In genomic region chr11:96385187-96385586, GRCh38 we compare ENCODE assay signal across 16 cellular contexts. TPM values are rescaled to one million over a fixed set of nuclear protein-coding genes. Genes with fewer than 3 reads are reported as not detected.
DNase-seq lines count a peak whose midpoint lies in the region; ATAC-seq and TF ChIP-seq lines count a peak whose summit lies in the region.
"Had no signal": no experiment of that assay in that cellular context is flagged by ENCODE, and none has a peak within 500 bp of the region (broad histone marks: within the 10 kb centered on the region; RNA-seq: fewer than 3 reads in every experiment).

No MANE protein-coding gene starts in this region.

- peak overlapping the region; percentile 74 for H3K27ac Mint-ChIP-seq in activated T-cell treated with anti-CD3 and anti-CD28 coated beads, Interleukin-2, amount 50 U/mL, for 72 hours
- no peak overlapping the region for H3K27ac Mint-ChIP-seq in activated T-cell treated with anti-CD3 and anti-CD28 coated beads, Interleukin-2, amount 50 U/mL, for 24 hours
- peak overlapping the region; percentile 48 for H3K27ac Mint-ChIP-seq in CD4-positive, alpha-beta T cell
- H3K27ac Mint-ChIP-seq in HFFc6 = 0 out of 2 replicates have a peak overlapping the region, but pooled peaks have one; percentile 1
- H3K27ac Mint-ChIP-seq in naive thymus-derived CD4-positive, alpha-beta T cell = peak overlapping the region in 8 of 9 donors; percentile 14 to 86 (median 68)
- H3K27ac Mint-ChIP-seq: B cell, IgD-negative memory B cell had no signal

- H3K36me3 ChIP-seq in naive thymus-derived CD4-positive, alpha-beta T cell (ENCODE audit: control insufficient read depth in 2 of 3, insufficient read depth in 3 of 3, low read length in 3 of 3) = peaks cover 0 to 11% (median 0%) of the 10 kb centered on the region in 3 experiments
- H3K36me3 ChIP-seq in ascending aorta = peaks cover 4 to 30% of the 10 kb centered on the region in 2 donors

- no peak overlapping the region for H3K27ac ChIP-seq in CD4-positive, alpha-beta T cell (ENCODE audit: low read depth, low read length)
- no peak overlapping the region for H3K27ac ChIP-seq in naive thymus-derived CD4-positive, alpha-beta T cell (ENCODE audit: low read depth, low read length)
- no peak overlapping the region for H3K27ac ChIP-seq in ascending aorta

- no peak for TF ChIP-seq CTCF in CD4-positive, alpha-beta T cell (IDR thresholded peaks at IDR 0.05)
- no peak for TF ChIP-seq CTCF in HFFc6 (IDR thresholded peaks at IDR 0.05)
- no peak for TF ChIP-seq CTCF in ascending aorta (IDR thresholded peaks at IDR 0.05)

- H3K4me3 ChIP-seq in naive thymus-derived CD4-positive, alpha-beta T cell (ENCODE audit: low read length) = no peak overlapping the region
- H3K4me3 ChIP-seq in ascending aorta = no peak overlapping the region

- H3K9me3 ChIP-seq in CD4-positive, alpha-beta T cell (ENCODE audit: control insufficient read depth, low read length) = no peaks in the 10 kb centered on the region
- H3K9me3 ChIP-seq in naive thymus-derived CD4-positive, alpha-beta T cell (ENCODE audit: control insufficient read depth in 2 of 3, low read length in 3 of 3) = no peaks in the 10 kb centered on the region
- H3K9me3 ChIP-seq in ascending aorta = no peaks in the 10 kb centered on the region

- DNase-seq in activated T-cell treated with anti-CD3 and anti-CD28 coated beads, Interleukin-2, amount 50 U/mL, for 72 hours = no peak
- DNase-seq in activated T-cell treated with anti-CD3 and anti-CD28 coated beads, Interleukin-2, amount 50 U/mL, for 24 hours = no peak
- no peak for DNase-seq in CD4-positive, alpha-beta T cell
- DNase-seq in HFFc6 (no peak), NCI-H2107 (lab: John Stamatoyannopoulos, UW) (no peak), NCI-H128 (lab: John Stamatoyannopoulos, UW; ENCODE audit: unreplicated experiment) (no peak), ascending aorta (ENCODE audit: low spot score in 2 of 2) (no peak)
- no peak for DNase-seq in naive thymus-derived CD4-positive, alpha-beta T cell
- DNase-seq: C1 segment of cervical spinal cord; CD8-positive, alpha-beta T cell; COR-L47; DND-41; GDM1 had no signal

- no peaks in the 10 kb centered on the region for H3K27me3 Mint-ChIP-seq in activated T-cell treated with anti-CD3 and anti-CD28 coated beads, Interleukin-2, amount 50 U/mL, for 72 hours (ENCODE audit: low read depth)
- H3K27me3 Mint-ChIP-seq in activated T-cell treated with anti-CD3 and anti-CD28 coated beads, Interleukin-2, amount 50 U/mL, for 24 hours = no peaks in the 10 kb centered on the region
- H3K27me3 Mint-ChIP-seq in CD4-positive, alpha-beta T cell = no peaks in the 10 kb centered on the region
- H3K27me3 Mint-ChIP-seq in HFFc6 (ENCODE audit: insufficient read depth) = no peaks in the 10 kb centered on the region
- no peaks in the 10 kb centered on the region for H3K27me3 Mint-ChIP-seq in naive thymus-derived CD4-positive, alpha-beta T cell
- H3K27me3 Mint-ChIP-seq: B cell, IgD-negative memory B cell had no signal

- ATAC-seq in activated T-cell treated with anti-CD3 and anti-CD28 coated beads, Interleukin-2, amount 50 U/mL, for 72 hours (replicated peaks in 1 of 2) = no peak
- no peak for ATAC-seq in CD4-positive, alpha-beta T cell (ENCODE audit: poor library complexity)
- no peak for ATAC-seq in naive thymus-derived CD4-positive, alpha-beta T cell
- ATAC-seq: CD8-positive, alpha-beta T cell; HCT116 had no signal

- intact Hi-C loops in CD4-positive, alpha-beta T cell (cut with DNase I, micrococcal nuclease) = loop anchor here (5.0 kb wide), 2 partner anchors 43 to 1153 kb away; partner anchors contain the start of genes MAML2 (in 1 of the 2) and SESN3 (in 1 of the 2)
- intact Hi-C loops in naive thymus-derived CD4-positive, alpha-beta T cell (cut with micrococcal nuclease) = loop anchor here (5.0 kb wide), 3 partner anchors 148 to 463 kb away; partner anchors contain the start of gene MTMR2 (in 1 of the 2)
- intact Hi-C loops in ascending aorta (cut with DNase I) = loop anchor here (5.0 kb wide), 2 partner anchors 43 to 383 kb away; partner anchors contain the start of gene MAML2

- peaks cover 8 to 21% of the 10 kb centered on the region in 2 donors for H3K36me3 Mint-ChIP-seq in activated T-cell treated with anti-CD3 and anti-CD28 coated beads, Interleukin-2, amount 50 U/mL, for 72 hours (ENCODE audit: insufficient read depth in 2 of 2)
- H3K36me3 Mint-ChIP-seq in activated T-cell treated with anti-CD3 and anti-CD28 coated beads, Interleukin-2, amount 50 U/mL, for 24 hours (ENCODE audit: low read depth) = peaks cover 71% of the 10 kb centered on the region
- peaks cover 44% of the 10 kb centered on the region for H3K36me3 Mint-ChIP-seq in CD4-positive, alpha-beta T cell (ENCODE audit: low read depth)
- peaks cover 20% of the 10 kb centered on the region for H3K36me3 Mint-ChIP-seq in HFFc6 (ENCODE audit: low read depth)
- peaks cover 5 to 22% (median 10%) of the 10 kb centered on the region in 5 donors for H3K36me3 Mint-ChIP-seq in naive thymus-derived CD4-positive, alpha-beta T cell

- CTCF ChIA-PET in CD4-positive, alpha-beta T cell (lab: Charles Lee) = interaction anchor here (2.5 kb wide), 1 partner anchor 43 kb away, joined by 10 read pairs; the partner anchor contains the start of gene MAML2
- CTCF ChIA-PET in naive thymus-derived CD4-positive, alpha-beta T cell (lab: Charles Lee) = no interaction called here

- no peaks in the 10 kb centered on the region for H3K9me3 Mint-ChIP-seq in activated T-cell treated with anti-CD3 and anti-CD28 coated beads, Interleukin-2, amount 50 U/mL, for 72 hours
- H3K9me3 Mint-ChIP-seq in activated T-cell treated with anti-CD3 and anti-CD28 coated beads, Interleukin-2, amount 50 U/mL, for 24 hours = no peaks in the 10 kb centered on the region
- no peaks in the 10 kb centered on the region for H3K9me3 Mint-ChIP-seq in CD4-positive, alpha-beta T cell
- H3K9me3 Mint-ChIP-seq in HFFc6 = no peaks in the 10 kb centered on the region
- H3K9me3 Mint-ChIP-seq in naive thymus-derived CD4-positive, alpha-beta T cell = no peaks in the 10 kb centered on the region
- H3K9me3 Mint-ChIP-seq: CD8-positive, alpha-beta T cell; IgD-negative memory B cell had no signal

- H3K4me1 Mint-ChIP-seq in activated T-cell treated with anti-CD3 and anti-CD28 coated beads, Interleukin-2, amount 50 U/mL, for 72 hours (ENCODE audit: low read depth) = peaks cover 43% of the 10 kb centered on the region
- peaks cover 50% of the 10 kb centered on the region for H3K4me1 Mint-ChIP-seq in activated T-cell treated with anti-CD3 and anti-CD28 coated beads, Interleukin-2, amount 50 U/mL, for 24 hours (ENCODE audit: low read depth)
- peaks cover 51% of the 10 kb centered on the region for H3K4me1 Mint-ChIP-seq in CD4-positive, alpha-beta T cell (ENCODE audit: low read depth)
- peaks cover 39% of the 10 kb centered on the region for H3K4me1 Mint-ChIP-seq in HFFc6 (ENCODE audit: low read depth)
- peaks cover 27 to 67% (median 56%) of the 10 kb centered on the region in 7 donors for H3K4me1 Mint-ChIP-seq in naive thymus-derived CD4-positive, alpha-beta T cell

- no peaks in the 10 kb centered on the region for H3K27me3 ChIP-seq in CD4-positive, alpha-beta T cell (ENCODE audit: control insufficient read depth, insufficient read depth, low read length)
- no peaks in the 10 kb centered on the region for H3K27me3 ChIP-seq in naive thymus-derived CD4-positive, alpha-beta T cell (ENCODE audit: control insufficient read depth in 2 of 2, insufficient read depth in 2 of 2, low read length in 2 of 2)
- H3K27me3 ChIP-seq in ascending aorta = no peaks in the 10 kb centered on the region

- POLR2A ChIA-PET in CD4-positive, alpha-beta T cell (lab: Charles Lee) = no interaction called here
- POLR2A ChIA-PET in naive thymus-derived CD4-positive, alpha-beta T cell (lab: Charles Lee) = no interaction called here

- H3K4me3 Mint-ChIP-seq in activated T-cell treated with anti-CD3 and anti-CD28 coated beads, Interleukin-2, amount 50 U/mL, for 72 hours = peak overlapping the region in 1 of 2 donors; percentile 25
- H3K4me3 Mint-ChIP-seq in activated T-cell treated with anti-CD3 and anti-CD28 coated beads, Interleukin-2, amount 50 U/mL, for 24 hours = no peak overlapping the region
- peak overlapping the region; percentile 43 for H3K4me3 Mint-ChIP-seq in CD4-positive, alpha-beta T cell
- no peak overlapping the region for H3K4me3 Mint-ChIP-seq in HFFc6
- H3K4me3 Mint-ChIP-seq in naive thymus-derived CD4-positive, alpha-beta T cell = peak overlapping the region in 6 of 10 donors; percentile 1 to 43 (median 26)
- H3K4me3 Mint-ChIP-seq: B cell; CD8-positive, alpha-beta T cell had no signal

- H3K4me1 ChIP-seq in naive thymus-derived CD4-positive, alpha-beta T cell (ENCODE audit: control insufficient read depth in 2 of 2, insufficient read depth in 2 of 2, low read length in 2 of 2) = peaks cover 8 to 14% of the 10 kb centered on the region in 2 donors
- H3K4me1 ChIP-seq in ascending aorta = peaks cover 0 to 7% of the 10 kb centered on the region in 2 donors

RNA-seq across cellular contexts. Expression of gene CCDC82, which starts 4.5 kb away (rescaled TPM):
- 10 to 100 TPM; 44.6 to 55.3 TPM for total RNA-seq in activated T-cell treated with anti-CD3 and anti-CD28 coated beads, Interleukin-2, amount 50 U/mL, for 72 hours
- total RNA-seq in CD4-positive, alpha-beta T cell = 10 to 100 TPM; 23.7 to 24.4 TPM
- total RNA-seq in HFFc6 (2021; fragmentation: NEBNext Ultra II Directional; extraction: Animal tissue kit (Norgen Biotek cat#: 25700)) = 10 to 100 TPM; 14.0 to 18.2 (median 17.2) TPM
- total RNA-seq in naive thymus-derived CD4-positive, alpha-beta T cell = 10 to 100 TPM; 21.9 to 46.2 (median 32.0) TPM
- polyA plus RNA-seq in naive thymus-derived CD4-positive, alpha-beta T cell = 10 to 100 TPM; 23.2 to 33.8 TPM
- total RNA-seq in ascending aorta = 9.5 TPM

RNA-seq across cellular contexts. Expression of gene JRKL, which starts 4.6 kb away (rescaled TPM):
- 10 to 100 TPM; 10.6 to 11.0 TPM for total RNA-seq in activated T-cell treated with anti-CD3 and anti-CD28 coated beads, Interleukin-2, amount 50 U/mL, for 72 hours
- 1 to 10 TPM; 3.0 to 3.5 TPM for total RNA-seq in CD4-positive, alpha-beta T cell
- 10 to 100 TPM; 11.1 to 15.1 (median 13.5) TPM for total RNA-seq in HFFc6 (2021; fragmentation: NEBNext Ultra II Directional; extraction: Animal tissue kit (Norgen Biotek cat#: 25700))
- 10 to 100 TPM in 3 of 5 experiments, 1 to 10 TPM in 2; 5.4 to 17.3 (median 10.1) TPM for total RNA-seq in naive thymus-derived CD4-positive, alpha-beta T cell
- polyA plus RNA-seq in naive thymus-derived CD4-positive, alpha-beta T cell = 1 to 10 TPM; 5.4 to 5.5 TPM
- 16.6 TPM for total RNA-seq in ascending aorta

RNA-seq across cellular contexts. Expression of gene MAML2, which starts 42.2 kb away (rescaled TPM):
- 10 to 100 TPM; 30.5 to 34.6 TPM for total RNA-seq in activated T-cell treated with anti-CD3 and anti-CD28 coated beads, Interleukin-2, amount 50 U/mL, for 72 hours
- total RNA-seq in CD4-positive, alpha-beta T cell = 10 to 100 TPM; 58.8 to 59.8 TPM
- 10 to 100 TPM; 24.9 to 30.8 (median 28.3) TPM for total RNA-seq in HFFc6 (2021; fragmentation: NEBNext Ultra II Directional; extraction: Animal tissue kit (Norgen Biotek cat#: 25700))
- 10 to 100 TPM; 15.6 to 81.3 (median 68.2) TPM for total RNA-seq in naive thymus-derived CD4-positive, alpha-beta T cell
- 10 to 100 TPM; 12.6 to 38.6 TPM for polyA plus RNA-seq in naive thymus-derived CD4-positive, alpha-beta T cell
- 13.2 TPM for total RNA-seq in ascending aorta

Comparison
In these comparisons a context has a peak if more than half of its experiments do, and no peak if none do; other contexts are left out.
1. H3K4me3 Mint-ChIP-seq: peak in CD4-positive, alpha-beta T cell (single experiment) and naive thymus-derived CD4-positive, alpha-beta T cell (6 of 10); none in activated T-cell treated with anti-CD3 and anti-CD28 coated beads, Interleukin-2, amount 50 U/mL, for 24 hours (single experiment) and HFFc6 (single experiment).